In genomic region chr14:24441904-24442239, GRCh38 we compare ENCODE assay signal across 8 cellular contexts. TPM values are rescaled to one million over a fixed set of nuclear protein-coding genes. Genes with fewer than 3 reads are reported as not detected.
DNase-seq lines count a peak whose midpoint lies in the region; ATAC-seq and TF ChIP-seq lines count a peak whose summit lies in the region.

No MANE protein-coding gene starts in this region.

- WGBS in psoas muscle, 3 donors, result 1% methylated on average over 12 of the region's 12 CpGs

- intact Hi-C loops in psoas muscle (cut with DNase I), result no loop called here

- H2AFZ ChIP-seq in fibroblast of lung (ENCODE audit: low read length), result peak overlapping the region; percentile 30

- TF ChIP-seq CTCF in fibroblast of lung (conservative IDR thresholded peaks at IDR 0.05 in 1 of 2, IDR thresholded peaks at IDR 0.05 in 1 of 2; ENCODE audit: low read depth in 1 of 2, low read length in 2 of 2) (no peak), psoas muscle (IDR thresholded peaks at IDR 0.05) (no peak)

- H3K79me2 ChIP-seq in fibroblast of lung (ENCODE audit: control insufficient read depth, insufficient read depth, low read length), result peaks cover 9% of the 10 kb centered on the region

- no peak for ATAC-seq in stimulated activated naive CD8-positive, alpha-beta T cell treated with anti-CD3 and anti-CD28 coated beads, Interleukin-15, Interleukin-2, amounts not matched to agents 100 U/mL and 50 U/mL, for 24 hours
- ATAC-seq in psoas muscle (no peak), GM21717 (IDR thresholded peaks at IDR 0.05; ENCODE audit: unreplicated experiment) (no peak), GM21367 (IDR thresholded peaks at IDR 0.05; ENCODE audit: unreplicated experiment) (no peak)

- H3K9me3 Mint-ChIP-seq in stimulated activated naive CD8-positive, alpha-beta T cell treated with anti-CD3 and anti-CD28 coated beads, Interleukin-15, Interleukin-2, amounts not matched to agents 100 ng/mL and 50 ng/mL, for 24 hours, result no peaks in the 10 kb centered on the region

- no peaks in the 10 kb centered on the region for H3K27me3 Mint-ChIP-seq in stimulated activated naive CD8-positive, alpha-beta T cell treated with anti-CD3 and anti-CD28 coated beads, Interleukin-15, Interleukin-2, amounts not matched to agents 100 ng/mL and 50 ng/mL, for 24 hours

- H3K9me3 ChIP-seq in fibroblast of lung (ENCODE audit: control insufficient read depth, insufficient read depth, low read depth, low read length) (no peaks in the 10 kb centered on the region), psoas muscle (no peaks in the 10 kb centered on the region)

- H3K9ac ChIP-seq in fibroblast of lung (ENCODE audit: insufficient read depth, low read length), result peak overlapping the region; percentile 99

- H3K27ac Mint-ChIP-seq in stimulated activated naive CD8-positive, alpha-beta T cell treated with anti-CD3 and anti-CD28 coated beads, Interleukin-15, Interleukin-2, amounts not matched to agents 100 ng/mL and 50 ng/mL, for 24 hours, result peak overlapping the region; percentile 98

- H3K27ac ChIP-seq in fibroblast of lung (ENCODE audit: insufficient read depth, low read length) (peak overlapping the region; percentile 100), psoas muscle (peak overlapping the region; percentile 96)

- DNase-seq in stimulated activated naive CD8-positive, alpha-beta T cell treated with anti-CD3 and anti-CD28 coated beads, Interleukin-15, Interleukin-2, amounts not matched to agents 100 U/mL and 50 U/mL, for 24 hours, result no peak
- DNase-seq in SHP77 treated with DMSO at 0.1 percent for 48 hours (lab: John Stamatoyannopoulos, UW) (peak; percentile 59), fibroblast of lung (ENCODE audit: low read depth in 2 of 2) (peak in 1 of 2 donors; percentile 64), psoas muscle (no peak), kidney tubule cell (ENCODE audit: low spot score) (no peak)

- H3K4me1 ChIP-seq in fibroblast of lung (ENCODE audit: control insufficient read depth, extremely low read depth, insufficient read depth, low read length) (no peaks in the 10 kb centered on the region), psoas muscle (peaks cover 29% of the 10 kb centered on the region)

- peaks cover 57% of the 10 kb centered on the region for H3K4me1 Mint-ChIP-seq in stimulated activated naive CD8-positive, alpha-beta T cell treated with anti-CD3 and anti-CD28 coated beads, Interleukin-15, Interleukin-2, amounts not matched to agents 100 ng/mL and 50 ng/mL, for 24 hours (ENCODE audit: low read depth)

- peak overlapping the region; percentile 48 to 99 (median 74) for H3K4me3 ChIP-seq in fibroblast of lung (replicated peaks in 1 of 4; ENCODE audit: control extremely low read depth in 1 of 4, insufficient read depth in 1 of 4, low read depth in 3 of 4, low read length in 4 of 4)
- H3K4me3 ChIP-seq in psoas muscle, result peak overlapping the region; percentile 79

- peak overlapping the region; percentile 93 for H3K4me3 Mint-ChIP-seq in stimulated activated naive CD8-positive, alpha-beta T cell treated with anti-CD3 and anti-CD28 coated beads, Interleukin-15, Interleukin-2, amounts not matched to agents 100 ng/mL and 50 ng/mL, for 24 hours

- peak overlapping the region; percentile 97 for H3K4me2 ChIP-seq in fibroblast of lung (ENCODE audit: extremely low read depth, insufficient read depth, low read length)

- H3K36me3 ChIP-seq in fibroblast of lung (ENCODE audit: control insufficient read depth, insufficient read depth, low read length), result peaks cover 25% of the 10 kb centered on the region
- peaks cover 0 to 48% of the 10 kb centered on the region in 2 donors for H3K36me3 ChIP-seq in psoas muscle (ENCODE audit: insufficient read depth in 1 of 2, low read depth in 1 of 2)

- H4K20me1 ChIP-seq in fibroblast of lung (ENCODE audit: control insufficient read depth, extremely low read depth, insufficient read depth, low read length), result no peaks in the 10 kb centered on the region

- peaks cover 45% of the 10 kb centered on the region for H3K36me3 Mint-ChIP-seq in stimulated activated naive CD8-positive, alpha-beta T cell treated with anti-CD3 and anti-CD28 coated beads, Interleukin-15, Interleukin-2, amounts not matched to agents 100 ng/mL and 50 ng/mL, for 24 hours (ENCODE audit: low read depth)

- H3K27me3 ChIP-seq in fibroblast of lung (ENCODE audit: control insufficient read depth, insufficient read depth, low read length), result no peaks in the 10 kb centered on the region
- peaks cover 0 to 8% (median 0%) of the 10 kb centered on the region in 3 donors for H3K27me3 ChIP-seq in psoas muscle (ENCODE audit: insufficient read depth in 3 of 3, low read length in 2 of 3)

RNA-seq across cellular contexts. Expression of gene SDR39U1, which starts 0.7 kb away (rescaled TPM):
- total RNA-seq in fibroblast of lung (8.7 and 9.9 TPM in 2 replicates), psoas muscle (10 to 100 TPM; 55.7 to 75.2 (median 63.8) TPM)
- polyA plus RNA-seq in fibroblast of lung (24.7 and 31.9 TPM in 2 replicates), psoas muscle (100 to 1,000 TPM in 1 of 3 donors, 10 to 100 TPM in 2; 62.9 to 110 (median 63.6) TPM)
- 25.2 and 37.5 TPM in 2 replicates for polyA plus RNA-seq in fibroblast of lung (2012)
- 7.0 and 17.0 TPM in 2 replicates for polyA minus RNA-seq in fibroblast of lung (ENCODE audit: low replicate concordance)

RNA-seq across cellular contexts. Expression of gene KHNYN, which starts 12.1 kb away (rescaled TPM):
- total RNA-seq in fibroblast of lung (55.2 and 61.1 TPM in 2 replicates), psoas muscle (10 to 100 TPM; 25.8 to 44.2 (median 41.3) TPM)
- polyA plus RNA-seq in fibroblast of lung (12.2 and 14.6 TPM in 2 replicates), psoas muscle (10 to 100 TPM; 15.3 to 74.9 (median 35.9) TPM)
- polyA plus RNA-seq in fibroblast of lung (2012), result 23.3 and 23.5 TPM in 2 replicates
- 27.4 and 33.6 TPM in 2 replicates for polyA minus RNA-seq in fibroblast of lung (ENCODE audit: low replicate concordance)

RNA-seq across cellular contexts. Expression of gene CBLN3, which starts 12.4 kb away (rescaled TPM):
- total RNA-seq in fibroblast of lung (2.6 and 5.3 TPM in 2 replicates), psoas muscle (1 to 10 TPM in 1 of 4 donors, under 1 TPM in 3; 0.66 to 1.5 (median 0.76) TPM)
- polyA plus RNA-seq in fibroblast of lung (2.6 and 2.7 TPM in 2 replicates), psoas muscle (under 1 TPM; 0.38 to 0.78 (median 0.70) TPM)
- polyA plus RNA-seq in fibroblast of lung (2012), result 3.2 and 4.9 TPM in 2 replicates
- 1.6 and 11.8 TPM in 2 replicates for polyA minus RNA-seq in fibroblast of lung (ENCODE audit: low replicate concordance)

RNA-seq across cellular contexts. Expression of gene NYNRIN, which starts 43.1 kb away (rescaled TPM):
- 8.2 and 16.2 TPM in 2 replicates for total RNA-seq in fibroblast of lung
- 7.2 and 7.7 TPM in 2 replicates for polyA plus RNA-seq in fibroblast of lung
- 7.5 and 10.6 TPM in 2 replicates for polyA plus RNA-seq in fibroblast of lung (2012)
- 33.7 and 51.2 TPM in 2 replicates for polyA minus RNA-seq in fibroblast of lung (ENCODE audit: low replicate concordance)
- 1 to 10 TPM; 2.1 to 8.0 (median 2.4) TPM for total RNA-seq in psoas muscle
- polyA plus RNA-seq in psoas muscle, result 1 to 10 TPM; 1.1 to 1.5 (median 1.2) TPM
